Comparison of ENCODE assay signal across 1 cellular context in the genomic region with DNA sequence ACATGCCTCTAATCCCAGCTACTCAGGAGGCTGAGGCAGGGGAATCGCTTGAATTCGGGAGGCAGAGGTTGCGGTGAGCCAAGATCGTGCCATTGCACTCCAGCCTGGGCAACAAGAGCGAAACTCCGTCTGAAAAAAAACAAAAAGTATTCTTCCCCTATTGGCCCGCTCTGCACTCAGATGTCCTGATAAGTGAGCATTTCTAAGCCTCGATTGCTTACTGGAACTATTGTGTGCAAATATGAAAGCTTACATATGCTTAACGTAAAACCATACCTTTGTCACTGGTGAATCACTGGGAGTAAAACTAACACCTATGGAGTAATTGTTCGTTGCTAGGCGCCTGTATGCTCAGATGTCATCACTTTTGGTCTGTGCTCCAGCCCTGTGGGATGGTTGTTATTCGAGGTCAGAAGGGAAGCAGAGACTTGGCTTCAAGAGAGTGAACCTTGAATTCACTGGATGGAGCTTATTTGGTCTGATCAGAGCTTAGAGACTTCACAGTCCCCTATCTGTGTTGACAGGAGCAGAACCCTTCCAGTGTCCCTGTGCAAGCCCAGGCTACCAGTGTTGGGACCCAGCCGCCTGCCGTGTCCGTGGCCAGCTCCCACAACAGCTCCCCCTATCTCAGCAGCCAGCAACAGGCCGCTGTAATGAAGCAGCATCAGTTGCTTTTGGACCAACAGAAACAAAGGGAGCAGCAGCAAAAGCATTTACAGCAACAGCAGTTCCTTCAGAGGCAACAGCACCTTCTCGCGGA.
TF ChIP-seq lines count a peak whose summit lies in the region.

No MANE protein-coding gene starts in this region.

TF ChIP-seq in IMR-90, 13 proteins besides CTCF, POLR2A, EP300 and RAD21:
- TF ChIP-seq, protein P1, sequence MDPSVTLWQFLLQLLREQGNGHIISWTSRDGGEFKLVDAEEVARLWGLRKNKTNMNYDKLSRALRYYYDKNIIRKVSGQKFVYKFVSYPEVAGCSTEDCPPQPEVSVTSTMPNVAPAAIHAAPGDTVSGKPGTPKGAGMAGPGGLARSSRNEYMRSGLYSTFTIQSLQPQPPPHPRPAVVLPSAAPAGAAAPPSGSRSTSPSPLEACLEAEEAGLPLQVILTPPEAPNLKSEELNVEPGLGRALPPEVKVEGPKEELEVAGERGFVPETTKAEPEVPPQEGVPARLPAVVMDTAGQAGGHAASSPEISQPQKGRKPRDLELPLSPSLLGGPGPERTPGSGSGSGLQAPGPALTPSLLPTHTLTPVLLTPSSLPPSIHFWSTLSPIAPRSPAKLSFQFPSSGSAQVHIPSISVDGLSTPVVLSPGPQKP (IDR thresholded peaks at IDR 0.05; ENCODE audit: borderline replicate concordance, low read depth, low read length), result no peak
- TF ChIP-seq BHLHE40 (IDR thresholded peaks at IDR 0.05; ENCODE audit: low read depth, low read length) (no peak), RCOR1 (IDR thresholded peaks at IDR 0.05; ENCODE audit: insufficient replicate concordance, low read length) (no peak), MAZ (IDR thresholded peaks at IDR 0.05; ENCODE audit: borderline replicate concordance, low read depth, low read length) (no peak), USF2 (IDR thresholded peaks at IDR 0.05; ENCODE audit: low read depth, low read length) (no peak), CHD1 (IDR thresholded peaks at IDR 0.05; ENCODE audit: low read depth, low read length) (no peak), NFE2L2 (IDR thresholded peaks at IDR 0.05; ENCODE audit: low read depth, low read length) (no peak), SMC3 (IDR thresholded peaks at IDR 0.05; ENCODE audit: low read depth, low read length) (no peak), CEBPB (IDR thresholded peaks at IDR 0.05; ENCODE audit: low read depth, low read length) (no peak), MAFK (IDR thresholded peaks at IDR 0.05; ENCODE audit: low read depth, low read length) (no peak), RFX5 (IDR thresholded peaks at IDR 0.05; ENCODE audit: low read depth, low read length) (no peak), FOS (IDR thresholded peaks at IDR 0.05; ENCODE audit: low read depth, low read length) (no peak), MXI1 (IDR thresholded peaks at IDR 0.05; ENCODE audit: borderline replicate concordance, low read depth, low read length) (no peak)
